ENCODE assay signal across 22 cellular contexts in genomic region chr11:29063630-29064361, GRCh38.
DNase-seq lines count a peak whose midpoint lies in the region; ATAC-seq and TF ChIP-seq lines count a peak whose summit lies in the region.
"Had no signal": no experiment of that assay in that cellular context is flagged by ENCODE, and none has a peak within 500 bp of the region (broad histone marks: within the 10 kb centered on the region; RNA-seq: fewer than 3 reads in every experiment).

No MANE protein-coding gene starts in this region.

- DNase-seq in DMS53 (lab: John Stamatoyannopoulos, UW) = peak; percentile 89
- DNase-seq in ELR (ENCODE audit: low read depth) = peak; percentile 44
- peak; percentile 5 for DNase-seq in NCI-H774 (lab: John Stamatoyannopoulos, UW)
- peak; percentile 2 for DNase-seq in fibroblast of the aortic adventitia (ENCODE audit: low read depth)
- no peak for DNase-seq in LoVo (ENCODE audit: low spot score)
- DNase-seq in activated effector memory CD4-positive, alpha-beta T cell treated with Interleukin-2 at 50 U/mL for 16 hours = no peak
- DNase-seq: ACHN, AML-193, DMS79 treated with DMSO at 0.1 percent for 48 hours, GF-D8, MG63, NCI-H1048, NCI-H1436, NCI-H1930, NCI-H2171, NCI-H526, OCI-M1, RPMI8226, SIG-M5, T-cell had no signal

- no peak for TF ChIP-seq CTCF in fibroblast of the aortic adventitia (IDR thresholded peaks at IDR 0.05; ENCODE audit: insufficient read depth, low read length)

- no peak overlapping the region for H3K4me3 ChIP-seq in fibroblast of the aortic adventitia (ENCODE audit: low read depth, low read length)
- H3K4me3 ChIP-seq: MG63 had no signal

- no peak for ATAC-seq in GM21786 (IDR thresholded peaks at IDR 0.05; ENCODE audit: unreplicated experiment)
- ATAC-seq: SK-N-SH treated with all-trans-retinoic acid at 6 μM for 48 hours, T-cell had no signal

Comparison
In these comparisons a context has a peak if more than half of its experiments do, and no peak if none do; other contexts are left out.
1. DNase-seq: peak in DMS53 (single experiment), ELR (single experiment), NCI-H774 (single experiment) and fibroblast of the aortic adventitia (single experiment); none in LoVo (single experiment) and activated effector memory CD4-positive, alpha-beta T cell treated with Interleukin-2 at 50 U/mL for 16 hours (single experiment).